ENCODE assay signal across 9 cellular contexts in the genomic region with DNA sequence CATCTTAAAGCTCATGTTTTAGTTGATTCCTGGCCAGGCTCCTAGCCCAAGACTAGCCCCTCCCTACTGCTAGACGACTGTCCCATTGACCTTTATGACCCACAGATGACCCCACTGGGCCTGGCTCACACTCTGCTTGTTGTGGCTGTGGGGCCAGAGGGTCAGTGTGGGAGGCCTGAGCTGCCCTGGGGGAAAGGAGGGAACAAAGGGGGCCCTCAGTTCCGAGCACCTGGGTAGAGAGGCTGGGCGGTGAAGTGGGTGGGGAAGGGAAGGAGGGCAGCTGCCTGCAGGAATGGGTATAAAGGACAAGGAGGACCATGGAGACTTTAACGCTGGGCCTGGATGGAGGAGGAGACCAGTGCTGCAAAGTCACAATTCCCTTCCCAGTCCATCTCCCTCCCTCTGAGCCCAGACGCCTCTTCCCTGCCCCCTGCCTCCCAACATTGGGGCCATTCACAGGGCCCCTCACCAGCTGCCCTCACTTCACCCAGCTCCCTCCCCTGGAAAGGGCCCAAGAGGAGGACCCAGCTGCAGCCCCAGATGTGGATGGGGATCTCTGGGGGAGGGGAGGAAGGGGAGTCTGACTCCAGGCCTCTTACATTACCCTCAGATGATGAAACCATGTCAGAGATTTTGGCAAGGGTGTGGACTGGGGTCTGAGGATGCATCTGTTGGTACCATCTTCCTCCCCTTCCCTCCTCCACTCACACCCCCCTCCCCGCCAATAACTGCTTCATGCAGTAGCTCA. TPM values are rescaled to one million over a fixed set of nuclear protein-coding genes. Genes with fewer than 3 reads are reported as not detected.
A peak's percentile ranks its signal among the peaks of the same experiment; 100 is the strongest.
DNase-seq lines count a peak whose midpoint lies in the region; ATAC-seq, FAIRE-seq and TF ChIP-seq lines count a peak whose summit lies in the region.
"Had no signal": no experiment of that assay in that cellular context is flagged by ENCODE, and none has a peak within 500 bp of the region (broad histone marks: within the 10 kb centered on the region; RNA-seq: fewer than 3 reads in every experiment).

No MANE protein-coding gene starts in this region.

- TF ChIP-seq RAD21 in liver (IDR thresholded peaks at IDR 0.05) = no peak

- H3K4me1 ChIP-seq in liver (ENCODE audit: control insufficient read depth in 4 of 4, insufficient read depth in 4 of 4, low read length in 3 of 4) (peaks cover 2 to 24% (median 15%) of the 10 kb centered on the region in 4 donors), lower lobe of right lung (peaks cover 79% of the 10 kb centered on the region)

- peaks cover 67% of the 10 kb centered on the region for H3K4me1 Mint-ChIP-seq in stimulated activated naive CD8-positive, alpha-beta T cell treated with anti-CD3 and anti-CD28 coated beads, Interleukin-15, amount 100 ng/mL, for 72 hours
- peaks cover 69% of the 10 kb centered on the region for H3K4me1 Mint-ChIP-seq in activated T-helper 1 cell treated with anti-CD3 and anti-CD28 coated beads, Interleukin-12 subunit alpha, Interleukin-12 subunit beta, Interleukin-2, Interleukin-4 antibody, amounts not matched to agents 30 ng/mL and 10 ng/mL and 1 ng/mL, durations not matched to agents 14 hours and 24 hours and 36 hours (ENCODE audit: low read depth)

- H3K27me3 Mint-ChIP-seq in stimulated activated naive CD8-positive, alpha-beta T cell treated with anti-CD3 and anti-CD28 coated beads, Interleukin-15, amount 100 ng/mL, for 72 hours = no peaks in the 10 kb centered on the region
- no peaks in the 10 kb centered on the region for H3K27me3 Mint-ChIP-seq in activated T-helper 1 cell treated with anti-CD3 and anti-CD28 coated beads, Interleukin-12 subunit alpha, Interleukin-12 subunit beta, Interleukin-2, Interleukin-4 antibody, amounts not matched to agents 30 ng/mL and 10 ng/mL and 1 ng/mL, durations not matched to agents 14 hours and 24 hours and 36 hours (ENCODE audit: insufficient read depth)

- ATAC-seq in stimulated activated naive CD8-positive, alpha-beta T cell treated with anti-CD3 and anti-CD28 coated beads, Interleukin-15, amount 100 ng/mL, for 72 hours = no peak
- no peak for ATAC-seq in stimulated activated naive CD8-positive, alpha-beta T cell treated with anti-CD3 and anti-CD28 coated beads, Interleukin-15, Interleukin-2, amounts not matched to agents 100 U/mL and 50 U/mL, for 24 hours
- ATAC-seq in HG02610 (IDR thresholded peaks at IDR 0.05; ENCODE audit: unreplicated experiment) (no peak), HG02938 (IDR thresholded peaks at IDR 0.05; ENCODE audit: unreplicated experiment) (no peak), lower lobe of right lung (no peak)

- 79% methylated on average over 6 of the region's 6 CpGs for WGBS in liver

- peak overlapping the region; percentile 55 to 74 for H3K4me3 Mint-ChIP-seq in stimulated activated naive CD8-positive, alpha-beta T cell treated with anti-CD3 and anti-CD28 coated beads, Interleukin-15, amount 100 ng/mL, for 72 hours
- peak overlapping the region; percentile 38 for H3K4me3 Mint-ChIP-seq in activated T-helper 1 cell treated with anti-CD3 and anti-CD28 coated beads, Interleukin-12 subunit alpha, Interleukin-12 subunit beta, Interleukin-2, Interleukin-4 antibody, amounts not matched to agents 30 ng/mL and 10 ng/mL and 1 ng/mL, durations not matched to agents 14 hours and 24 hours and 36 hours

- H3K27me3 ChIP-seq in liver (ENCODE audit: control insufficient read depth in 4 of 4, insufficient read depth in 4 of 4, low read length in 3 of 4) = no peaks in the 10 kb centered on the region
- no peaks in the 10 kb centered on the region for H3K27me3 ChIP-seq in lower lobe of right lung (ENCODE audit: low read depth)

- H3K36me3 Mint-ChIP-seq in activated T-helper 1 cell treated with anti-CD3 and anti-CD28 coated beads, Interleukin-12 subunit alpha, Interleukin-12 subunit beta, Interleukin-2, Interleukin-4 antibody, amounts not matched to agents 30 ng/mL and 10 ng/mL and 1 ng/mL, durations not matched to agents 14 hours and 24 hours and 36 hours (ENCODE audit: low read depth) = peaks cover 11% of the 10 kb centered on the region

- FAIRE-seq in H54 (lab: Jason Lieb, UNC) = no peak

- peak overlapping the region in 1 of 2 donors; percentile 52 for H3K27ac Mint-ChIP-seq in stimulated activated naive CD8-positive, alpha-beta T cell treated with anti-CD3 and anti-CD28 coated beads, Interleukin-15, amount 100 ng/mL, for 72 hours
- no peak overlapping the region for H3K27ac Mint-ChIP-seq in activated T-helper 1 cell treated with anti-CD3 and anti-CD28 coated beads, Interleukin-12 subunit alpha, Interleukin-12 subunit beta, Interleukin-2, Interleukin-4 antibody, amounts not matched to agents 30 ng/mL and 10 ng/mL and 1 ng/mL, durations not matched to agents 14 hours and 24 hours and 36 hours

- no peaks in the 10 kb centered on the region for H3K36me3 ChIP-seq in liver (ENCODE audit: control insufficient read depth in 4 of 4, insufficient read depth in 3 of 4, low read depth in 1 of 4, low read length in 3 of 4)
- H3K36me3 ChIP-seq in lower lobe of right lung = no peaks in the 10 kb centered on the region
- H3K36me3 ChIP-seq: tibial artery had no signal

- H3K27ac ChIP-seq in liver (ENCODE audit: low read depth in 1 of 2, low read length in 2 of 2) (no peak overlapping the region), lower lobe of right lung (no peak overlapping the region)

- no peak overlapping the region for H3K9ac ChIP-seq in liver (ENCODE audit: low read depth in 1 of 2, low read length in 2 of 2)

- DNase-seq in stimulated activated naive CD8-positive, alpha-beta T cell treated with anti-CD3 and anti-CD28 coated beads, Interleukin-15, amount 100 ng/mL, for 72 hours = peak in 1 of 2 donors; percentile 25
- DNase-seq in stimulated activated naive CD8-positive, alpha-beta T cell treated with anti-CD3 and anti-CD28 coated beads, Interleukin-15, Interleukin-2, amounts not matched to agents 100 U/mL and 50 U/mL, for 24 hours = no peak
- DNase-seq in activated T-helper 1 cell treated with anti-CD3 and anti-CD28 coated beads, Interleukin-12 subunit alpha, Interleukin-12 subunit beta, Interleukin-2, Interleukin-4 antibody, amounts not matched to agents 30 ng/mL and 10 ng/mL and 1 ng/mL, durations not matched to agents 14 hours and 24 hours and 36 hours (ENCODE audit: low spot score) = no peak
- DNase-seq in H54 (ENCODE audit: insufficient read length, low spot score) (no peak), lower lobe of right lung (no peak)

- H3K9me3 ChIP-seq in liver (ENCODE audit: control insufficient read depth in 4 of 4, low read length in 3 of 4) (no peaks in the 10 kb centered on the region), lower lobe of right lung (no peaks in the 10 kb centered on the region)
- H3K9me3 ChIP-seq: tibial artery had no signal

- no peak overlapping the region for H3K4me3 ChIP-seq in liver (ENCODE audit: low read depth in 1 of 3, low read length in 3 of 3)
- H3K4me3 ChIP-seq in lower lobe of right lung = no peak overlapping the region

- TF ChIP-seq POLR2A in H54 (IDR thresholded peaks at IDR 0.05; ENCODE audit: low read depth, low read length) = no peak

- intact Hi-C loops in activated T-helper 1 cell treated with anti-CD3 and anti-CD28 coated beads, Interleukin-12 subunit alpha, Interleukin-12 subunit beta, Interleukin-2, Interleukin-4 antibody, amounts not matched to agents 30 ng/mL and 10 ng/mL and 1 ng/mL, durations not matched to agents 14 hours and 24 hours and 36 hours (cut with micrococcal nuclease) = loop anchor here (10.0 kb wide), 2 partner anchors 930 to 1140 kb away; partner anchors contain the start of genes PTPN7 and TIMM17A
- intact Hi-C loops in lower lobe of right lung (cut with DNase I) = no loop called here

- H3K9me3 Mint-ChIP-seq in stimulated activated naive CD8-positive, alpha-beta T cell treated with anti-CD3 and anti-CD28 coated beads, Interleukin-15, amount 100 ng/mL, for 72 hours = no peaks in the 10 kb centered on the region
- H3K9me3 Mint-ChIP-seq in activated T-helper 1 cell treated with anti-CD3 and anti-CD28 coated beads, Interleukin-12 subunit alpha, Interleukin-12 subunit beta, Interleukin-2, Interleukin-4 antibody, amounts not matched to agents 30 ng/mL and 10 ng/mL and 1 ng/mL, durations not matched to agents 14 hours and 24 hours and 36 hours = no peaks in the 10 kb centered on the region

- TF ChIP-seq CTCF in liver (IDR thresholded peaks at IDR 0.05; ENCODE audit: low read depth, low read length, missing input control) (no peak), lower lobe of right lung (IDR thresholded peaks at IDR 0.05) (no peak)

TF ChIP-seq in liver, 16 proteins besides CTCF, POLR2A, EP300 and RAD21:
- TF ChIP-seq, protein P1, sequence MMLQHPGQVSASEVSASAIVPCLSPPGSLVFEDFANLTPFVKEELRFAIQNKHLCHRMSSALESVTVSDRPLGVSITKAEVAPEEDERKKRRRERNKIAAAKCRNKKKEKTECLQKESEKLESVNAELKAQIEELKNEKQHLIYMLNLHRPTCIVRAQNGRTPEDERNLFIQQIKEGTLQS (IDR thresholded peaks at IDR 0.05) = no peak
- TF ChIP-seq HNF4A (conservative IDR thresholded peaks at IDR 0.05) (peak in 1 of 2 donors; percentile 32), RXRA (IDR thresholded peaks at IDR 0.05) (peak in 1 of 2 donors; percentile 83), GABPA (IDR thresholded peaks at IDR 0.05 in 1 of 2, conservative IDR thresholded peaks at IDR 0.05 in 1 of 2) (no peak), SP1 (IDR thresholded peaks at IDR 0.05) (peak; percentile 11), NR2F2 (IDR thresholded peaks at IDR 0.05) (peak; percentile 65)

RNA-seq across cellular contexts. Expression of gene KIF21B, which starts 0.9 kb away (rescaled TPM):
- total RNA-seq in activated T-helper 1 cell treated with anti-CD3 and anti-CD28 coated beads, Interleukin-12 subunit alpha, Interleukin-12 subunit beta, Interleukin-2, Interleukin-4 antibody, amounts not matched to agents 30 ng/mL and 10 ng/mL and 1 ng/mL, durations not matched to agents 14 hours and 24 hours and 36 hours = 50.4 and 52.0 TPM in 2 replicates
- total RNA-seq in liver = 1 to 10 TPM; 1.6 to 1.9 TPM
- polyA plus RNA-seq in liver = under 1 TPM; 0.42 to 0.45 TPM
- total RNA-seq in lower lobe of right lung = 4.7 TPM
